Comparison of ENCODE assay signal across 21 cellular contexts in the genomic region with DNA sequence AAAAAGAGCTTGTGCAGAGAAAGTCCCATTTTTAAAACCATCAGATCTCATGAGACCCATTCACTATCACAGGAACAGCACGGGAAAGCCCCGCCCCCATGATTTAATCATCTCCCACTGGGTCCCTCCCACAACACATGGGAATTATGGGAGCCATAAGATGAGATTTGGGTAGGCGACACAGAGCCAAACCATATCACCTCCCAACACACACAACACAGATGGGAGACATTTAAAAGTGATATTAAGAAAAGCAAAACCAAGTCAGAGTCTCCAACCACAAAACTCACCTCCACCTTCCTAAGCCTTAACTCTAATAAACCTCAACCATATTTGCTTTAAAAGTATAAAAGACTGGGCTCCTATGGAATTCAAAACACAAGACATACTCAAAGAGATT.
"Had no signal": no experiment of that assay in that cellular context is flagged by ENCODE, and none has a peak within 500 bp of the region (broad histone marks: within the 10 kb centered on the region; RNA-seq: fewer than 3 reads in every experiment).

No MANE protein-coding gene starts in this region.

- H3K9me3 ChIP-seq: neutrophil, pancreas, right lobe of liver, stomach, thyroid gland had no signal

- H3K36me3 Mint-ChIP-seq: immature natural killer cell, memory B cell, natural killer cell, type B pancreatic cell had no signal

- H3K4me3 Mint-ChIP-seq: immature natural killer cell, memory B cell, natural killer cell, type B pancreatic cell had no signal

- ATAC-seq: left lobe of liver, natural killer cell, pancreas, right lobe of liver had no signal

- H3K4me3 ChIP-seq: dorsolateral prefrontal cortex, lung, pancreas, right lobe of liver, smooth muscle cell, stomach, thyroid gland had no signal

- H3K4me1 Mint-ChIP-seq: immature natural killer cell, memory B cell, natural killer cell had no signal

- H3K27ac ChIP-seq: neutrophil, pancreas, right lobe of liver, stomach, thyroid gland had no signal

- DNase-seq: cortex of kidney; dorsolateral prefrontal cortex; effector CD4-positive, alpha-beta T cell; hypothalamus; immature natural killer cell; natural killer cell; pancreas; stimulated activated CD4-positive, alpha-beta T cell treated with anti-CD3 and anti-CD28 coated beads, Interleukin-12 subunit alpha, Interleukin-12 subunit beta, amount 100 ng/mL, for 4 hours; stimulated activated CD4-positive, alpha-beta T cell treated with anti-CD3 and anti-CD28 coated beads, Interleukin-1b, Interleukin-23, amount 100 ng/mL, for 48 hours; stimulated activated CD4-positive, alpha-beta T cell treated with anti-CD3 and anti-CD28 coated beads, Interleukin-4, amount 100 ng/mL, for 1 hour; stimulated activated CD8-positive, alpha-beta memory T cell treated with anti-CD3 and anti-CD28 coated beads, Interleukin-4, amount 100 ng/mL, for 48 hours; stimulated activated naive CD4-positive, alpha-beta T cell treated with Interleukin-2 at 50 U/mL for 16 hours; stomach; thyroid gland had no signal

- H3K4me2 ChIP-seq: smooth muscle cell had no signal

- H3K4me1 ChIP-seq: pancreas, stomach, thyroid gland had no signal

- H3K27ac Mint-ChIP-seq: immature natural killer cell, memory B cell, natural killer cell, type B pancreatic cell had no signal

- H3K27me3 ChIP-seq: dorsolateral prefrontal cortex, neutrophil, pancreas, right lobe of liver, stomach, thyroid gland had no signal

- H3K9me3 Mint-ChIP-seq: immature natural killer cell, memory B cell, natural killer cell, type B pancreatic cell had no signal

- H3K27me3 Mint-ChIP-seq: memory B cell, type B pancreatic cell had no signal

- H3K36me3 ChIP-seq: neutrophil, pancreas, right lobe of liver, stomach, thyroid gland had no signal
